ENCODE assay signal across 26 cellular contexts in genomic region chr6:25125736-25126135, GRCh38.
"Had no signal": no experiment of that assay in that cellular context is flagged by ENCODE, and none has a peak within 500 bp of the region (broad histone marks: within the 10 kb centered on the region; RNA-seq: fewer than 3 reads in every experiment).

No MANE protein-coding gene starts in this region.

- H3K36me3 ChIP-seq: vagina had no signal

- H3K9ac ChIP-seq: parathyroid adenoma had no signal

- H3K4me2 ChIP-seq: smooth muscle cell had no signal

- FAIRE-seq: endothelial cell of umbilical vein, islet of Langerhans had no signal

- H3K9me3 ChIP-seq: esophagus muscularis mucosa, heart right ventricle, left lung, mucosa of descending colon, neutrophil, thyroid gland, vagina had no signal

- ATAC-seq: heart right ventricle; left cardiac atrium; left lung; mucosa of descending colon; naive thymus-derived CD4-positive, alpha-beta T cell; sciatic nerve; stimulated activated naive CD8-positive, alpha-beta T cell treated with anti-CD3 and anti-CD28 coated beads, Interleukin-15, amount 100 ng/mL, for 72 hours had no signal

- H2AFZ ChIP-seq: parathyroid adenoma had no signal

- H3K27me3 ChIP-seq: esophagus muscularis mucosa, heart right ventricle, left lung, neutrophil, thyroid gland, vagina had no signal

- H3K27ac ChIP-seq: esophagus muscularis mucosa, left lung, neutrophil, parathyroid adenoma, thyroid gland, vagina had no signal

- H3K79me2 ChIP-seq: parathyroid adenoma had no signal

- H3K4me3 ChIP-seq: esophagus muscularis mucosa, heart right ventricle, left lung, mucosa of descending colon, smooth muscle cell, thyroid gland, vagina had no signal

- DNase-seq: effector memory CD4-positive, alpha-beta T cell; foreskin melanocyte; glutamatergic neuron; heart right ventricle; hippocampal formation; left cardiac atrium; left lung; mesenchymal stem cell; mucosa of descending colon; naive thymus-derived CD4-positive, alpha-beta T cell; stimulated activated CD4-positive, alpha-beta T cell treated with anti-CD3 and anti-CD28 coated beads, Interleukin-12 subunit alpha, Interleukin-12 subunit beta, amount 100 ng/mL, for 4 hours; stimulated activated CD4-positive, alpha-beta T cell treated with anti-CD3 and anti-CD28 coated beads, Interleukin-1b, Interleukin-23, amount 100 ng/mL, for 48 hours; stimulated activated CD4-positive, alpha-beta T cell treated with anti-CD3 and anti-CD28 coated beads, Interleukin-4, amount 100 ng/mL, for 1 hour; stimulated activated CD8-positive, alpha-beta memory T cell treated with anti-CD3 and anti-CD28 coated beads, Interleukin-4, amount 100 ng/mL, for 48 hours; stimulated activated naive CD4-positive, alpha-beta T cell; stimulated activated naive CD8-positive, alpha-beta T cell treated with anti-CD3 and anti-CD28 coated beads, Interleukin-15, amount 100 ng/mL, for 72 hours; thyroid gland; trophoblast cell had no signal
